Comparison of ENCODE assay signal across 17 cellular contexts in genomic region chr15:99433757-99434211, GRCh38.
A peak's percentile ranks its signal among the peaks of the same experiment; 100 is the strongest.
DNase-seq lines count a peak whose midpoint lies in the region; ATAC-seq, FAIRE-seq and TF ChIP-seq lines count a peak whose summit lies in the region.
"Had no signal": no experiment of that assay in that cellular context is flagged by ENCODE, and none has a peak within 500 bp of the region (broad histone marks: within the 10 kb centered on the region; RNA-seq: fewer than 3 reads in every experiment).

No MANE protein-coding gene starts in this region.

- H3K4me1 Mint-ChIP-seq in memory B cell: peaks cover 33% of the 10 kb centered on the region
- peaks cover 19% of the 10 kb centered on the region for H3K4me1 Mint-ChIP-seq in type B pancreatic cell (ENCODE audit: unreplicated experiment)

- BruUV-seq in GM12878 (replicated peaks; lab: Mats Ljungman, UMichigan): no TSS peak

- TF ChIP-seq RAD21 in GM12878 (IDR thresholded peaks at IDR 0.05; ENCODE audit: insufficient read depth, low read depth, low read length): no peak

- no peaks in the 10 kb centered on the region for H3K79me2 ChIP-seq in GM12878 (ENCODE audit: control insufficient read depth, insufficient read depth, low read length)

- H3K27ac ChIP-seq in GM12878 (ENCODE audit: control insufficient read depth, insufficient read depth): no peak overlapping the region
- H3K27ac ChIP-seq: neutrophil, SJCRH30, vagina had no signal

- peaks cover 25% of the 10 kb centered on the region for H3K4me1 ChIP-seq in GM12878 (ENCODE audit: control insufficient read depth, insufficient read depth, low read length)

- DNase-seq in activated effector memory CD4-positive, alpha-beta T cell treated with anti-CD3 and anti-CD28 coated beads, Interleukin-2, amount 50 U/mL, for 16 hours: peak; percentile 52
- DNase-seq in activated effector memory CD4-positive, alpha-beta T cell treated with Interleukin-2 at 50 U/mL for 16 hours: no peak
- DNase-seq in GM12878 (ENCODE audit: low read depth, low spot score) (no peak), memory B cell (ENCODE audit: low spot score in 2 of 2) (no peak), type B pancreatic cell (ENCODE audit: extremely low spot score, unreplicated experiment) (peak; percentile 62), GM12891 (ENCODE audit: insufficient read length, low spot score) (no peak), NCI-H345 treated with DMSO at 0.1 percent for 48 hours (lab: John Stamatoyannopoulos, UW; ENCODE audit: unreplicated experiment) (no peak)
- DNase-seq: DND-41; effector memory CD4-positive, alpha-beta T cell; HFFc6; NCI-H774; stimulated activated CD4-positive, alpha-beta T cell treated with anti-CD3 and anti-CD28 coated beads, Interleukin-12 subunit alpha, Interleukin-12 subunit beta, amount 100 ng/mL, for 4 hours had no signal

- peak overlapping the region; percentile 26; the same call in 1 of the 2 replicates for H3K4me2 ChIP-seq in GM12878 (ENCODE audit: control insufficient read depth, insufficient read depth)

- H3K9ac ChIP-seq in GM12878 (ENCODE audit: control insufficient read depth, insufficient read depth, low read length): no peak overlapping the region

- H3K36me3 Mint-ChIP-seq in memory B cell (no peaks in the 10 kb centered on the region), type B pancreatic cell (no peaks in the 10 kb centered on the region)

- POLR2A ChIA-PET in GM12878 (lab: Charles Lee): no interaction called here

- H3K9me3 Mint-ChIP-seq in memory B cell: no peaks in the 10 kb centered on the region
- H3K9me3 Mint-ChIP-seq in type B pancreatic cell: no peaks in the 10 kb centered on the region
- H3K9me3 Mint-ChIP-seq: HFFc6 had no signal

- ATAC-seq in GM12878: no peak
- ATAC-seq in memory B cell (ENCODE audit: low read depth): no peak
- no peak for ATAC-seq in HG03469 (IDR thresholded peaks at IDR 0.05; ENCODE audit: unreplicated experiment)

- TF ChIP-seq CTCF in GM12878 (IDR thresholded peaks at IDR 0.05 in 2 of 3, conservative IDR thresholded peaks at IDR 0.05 in 1 of 3; ENCODE audit: control insufficient read depth in 2 of 3, extremely low read depth in 1 of 3, insufficient read depth in 1 of 3, low read depth in 3 of 3, low read length in 3 of 3) (no peak), type B pancreatic cell (conservative IDR thresholded peaks at IDR 0.05) (no peak)

- no peaks in the 10 kb centered on the region for H3K36me3 ChIP-seq in GM12878 (ENCODE audit: control insufficient read depth in 2 of 2, insufficient read depth in 2 of 2, low read length in 1 of 2)
- H3K36me3 ChIP-seq: neutrophil, SJCRH30, vagina had no signal

- peaks cover 0 to 1% of the 10 kb centered on the region in 2 experiments; a peak in 1 of 4 replicates for H3K27me3 ChIP-seq in GM12878 (replicated peaks in 1 of 2; ENCODE audit: control insufficient read depth in 2 of 2, insufficient read depth in 2 of 2, low read length in 1 of 2)
- H3K27me3 ChIP-seq: body of pancreas, vagina had no signal

- no peaks in the 10 kb centered on the region for H3K27me3 Mint-ChIP-seq in memory B cell
- H3K27me3 Mint-ChIP-seq in type B pancreatic cell: no peaks in the 10 kb centered on the region

- CTCF ChIA-PET in GM12878 (lab: Yijun Ruan, JAX): interaction anchor here (1.0 to 1.5 kb wide), 3 partner anchors 11 to 270 kb away, joined by 4 to 6 read pairs (median 4); no protein-coding TSS in a partner anchor

- in situ Hi-C loops in GM12878 (cut with MboI): no loop called here

- 81% methylated on average over 17 of the region's 17 CpGs for WGBS in GM12878 (ENCODE audit: insufficient coverage, insufficient replicate concordance, low lambda C conversion rate, missing lambda C conversion rate)

- no peak for TF ChIP-seq POLR2A in GM12878 (IDR thresholded peaks at IDR 0.05; ENCODE audit: low read depth, low read length)
- no peak for TF ChIP-seq POLR2A in GM12891 (IDR thresholded peaks at IDR 0.05; ENCODE audit: low read depth, low read length)

- H3K4me3 Mint-ChIP-seq in memory B cell (peak overlapping the region; percentile 17), type B pancreatic cell (no peak overlapping the region)
- H3K4me3 Mint-ChIP-seq: HFFc6 had no signal

- SMC1A ChIA-PET in GM12878 (lab: Charles Lee; ENCODE audit: uncharacterized antibody, unreplicated experiment): interaction anchor here (0.9 to 1.3 kb wide), 5 partner anchors 21 to 270 kb away, joined by 3 to 4 read pairs (median 3); no protein-coding TSS in a partner anchor

- H3K27ac Mint-ChIP-seq in memory B cell (peak overlapping the region; percentile 84), type B pancreatic cell (peak overlapping the region; percentile 33)
- H3K27ac Mint-ChIP-seq: HFFc6 had no signal

- H2AFZ ChIP-seq in GM12878 (ENCODE audit: control insufficient read depth, low read depth, low read length): no peak overlapping the region; the same call in 1 of the 2 replicates

- TF ChIP-seq EP300 in GM12878 (IDR thresholded peaks at IDR 0.05; ENCODE audit: borderline replicate concordance in 1 of 2, control insufficient read depth in 1 of 2, low read depth in 2 of 2, low read length in 2 of 2): no peak

- RAD21 ChIA-PET in GM12878 (lab: Charles Lee; ENCODE audit: unreplicated experiment): interaction anchor here (0.6 to 1.3 kb wide), 3 partner anchors 9 to 270 kb away, joined by 3 to 6 read pairs (median 3); no protein-coding TSS in a partner anchor

- no peak overlapping the region for H3K4me3 ChIP-seq in GM12878
- H3K4me3 ChIP-seq: body of pancreas, SJCRH30, vagina had no signal

- no peaks in the 10 kb centered on the region for H4K20me1 ChIP-seq in GM12878 (ENCODE audit: control insufficient read depth, insufficient read depth)

- no peaks in the 10 kb centered on the region for H3K9me3 ChIP-seq in GM12878 (replicated peaks; ENCODE audit: control insufficient read depth, insufficient read depth, low read length)
- H3K9me3 ChIP-seq: body of pancreas, neutrophil, SJCRH30, vagina had no signal

- intact Hi-C loops in GM12878 (cut with micrococcal nuclease; ENCODE audit: unreplicated experiment): no loop called here

- FAIRE-seq in GM12878 (lab: Jason Lieb, UNC) (no peak), GM12891 (lab: Jason Lieb, UNC) (no peak)

TF ChIP-seq in GM12878, 131 proteins besides CTCF, POLR2A, EP300 and RAD21 (continues in another document):
- TF ChIP-seq, protein P1, sequence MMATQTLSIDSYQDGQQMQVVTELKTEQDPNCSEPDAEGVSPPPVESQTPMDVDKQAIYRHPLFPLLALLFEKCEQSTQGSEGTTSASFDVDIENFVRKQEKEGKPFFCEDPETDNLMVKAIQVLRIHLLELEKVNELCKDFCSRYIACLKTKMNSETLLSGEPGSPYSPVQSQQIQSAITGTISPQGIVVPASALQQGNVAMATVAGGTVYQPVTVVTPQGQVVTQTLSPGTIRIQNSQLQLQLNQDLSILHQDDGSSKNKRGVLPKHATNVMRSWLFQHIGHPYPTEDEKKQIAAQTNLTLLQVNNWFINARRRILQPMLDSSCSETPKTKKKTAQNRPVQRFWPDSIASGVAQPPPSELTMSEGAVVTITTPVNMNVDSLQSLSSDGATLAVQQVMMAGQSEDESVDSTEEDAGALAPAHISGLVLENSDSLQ (IDR thresholded peaks at IDR 0.05): no peak
- no peak for TF ChIP-seq EED (IDR thresholded peaks at IDR 0.05; ENCODE audit: low read depth)
- no peak for TF ChIP-seq MYB (IDR thresholded peaks at IDR 0.05; ENCODE audit: borderline replicate concordance, low read depth, low read length)
- no peak for TF ChIP-seq STAT3 (IDR thresholded peaks at IDR 0.05; ENCODE audit: low read depth, low read length)
- TF ChIP-seq, protein P2, sequence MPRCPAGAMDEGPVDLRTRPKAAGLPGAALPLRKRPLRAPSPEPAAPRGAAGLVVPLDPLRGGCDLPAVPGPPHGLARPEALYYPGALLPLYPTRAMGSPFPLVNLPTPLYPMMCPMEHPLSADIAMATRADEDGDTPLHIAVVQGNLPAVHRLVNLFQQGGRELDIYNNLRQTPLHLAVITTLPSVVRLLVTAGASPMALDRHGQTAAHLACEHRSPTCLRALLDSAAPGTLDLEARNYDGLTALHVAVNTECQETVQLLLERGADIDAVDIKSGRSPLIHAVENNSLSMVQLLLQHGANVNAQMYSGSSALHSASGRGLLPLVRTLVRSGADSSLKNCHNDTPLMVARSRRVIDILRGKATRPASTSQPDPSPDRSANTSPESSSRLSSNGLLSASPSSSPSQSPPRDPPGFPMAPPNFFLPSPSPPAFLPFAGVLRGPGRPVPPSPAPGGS (IDR thresholded peaks at IDR 0.05; ENCODE audit: borderline replicate concordance, insufficient read depth, low read depth, low read length, poor library complexity, severe bottlenecking): no peak
- no peak for TF ChIP-seq GATAD2B (conservative IDR thresholded peaks at IDR 0.05; ENCODE audit: low read depth)

TF ChIP-seq in GM12891, 5 proteins besides CTCF, POLR2A, EP300 and RAD21:
- TF ChIP-seq POU2F2 (IDR thresholded peaks at IDR 0.05; ENCODE audit: low read depth, low read length) (no peak), SPI1 (IDR thresholded peaks at IDR 0.05; ENCODE audit: low read depth, low read length) (no peak)
TF ChIP-seq in GM12891: peak in this region for 0.

Comparison
In these comparisons a context has a peak if more than half of its experiments do, and no peak if none do; other contexts are left out.
1. DNase-seq: peak in activated effector memory CD4-positive, alpha-beta T cell treated with anti-CD3 and anti-CD28 coated beads, Interleukin-2, amount 50 U/mL, for 16 hours (single experiment) and type B pancreatic cell (single experiment); none in activated effector memory CD4-positive, alpha-beta T cell treated with Interleukin-2 at 50 U/mL for 16 hours (single experiment), GM12878 (single experiment), memory B cell (0 of 2), GM12891 (single experiment) and NCI-H345 treated with DMSO at 0.1 percent for 48 hours (single experiment).